In the genomic region with DNA sequence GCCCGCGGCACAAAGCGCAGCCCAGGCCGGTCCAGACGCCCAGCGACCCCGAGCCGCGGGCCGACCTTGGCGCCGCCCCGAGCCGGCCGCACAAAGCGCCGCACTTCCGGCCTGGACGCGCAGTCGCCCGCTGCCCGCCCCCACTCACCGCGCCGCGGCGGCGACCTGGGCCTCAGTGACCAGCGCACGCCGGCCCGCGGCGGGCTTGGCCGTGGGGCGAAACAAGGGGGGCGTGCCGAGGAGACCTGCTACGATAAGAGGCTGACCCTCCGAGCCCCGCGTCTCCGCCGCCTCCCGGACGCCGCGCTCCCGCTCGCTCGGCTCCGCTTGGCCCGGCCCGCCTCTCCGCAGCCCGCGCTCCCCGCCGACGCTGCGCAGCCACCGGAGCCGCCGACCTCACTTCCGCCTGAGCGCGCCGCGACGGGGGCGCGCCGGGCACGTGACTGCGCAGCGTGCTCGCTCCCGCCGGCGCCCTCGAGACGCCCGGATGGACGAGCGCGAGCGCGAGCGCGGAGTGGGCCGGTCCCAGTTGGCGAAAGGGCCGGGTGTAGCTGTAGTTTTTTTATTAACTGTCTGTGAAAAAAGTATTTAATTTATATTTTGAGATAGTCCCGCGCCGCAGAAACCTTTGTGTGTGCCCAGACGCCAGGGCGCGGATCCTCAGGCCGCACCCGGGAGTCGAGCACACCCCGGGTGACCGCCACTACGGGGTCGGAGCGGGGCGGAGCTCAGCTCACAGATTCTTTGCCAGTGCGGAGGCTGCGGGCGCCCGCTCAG, we compare ENCODE assay signal across 8 cellular contexts. TPM values are rescaled to one million over a fixed set of nuclear protein-coding genes. Genes with fewer than 3 reads are reported as not detected.
DNase-seq lines count a peak whose midpoint lies in the region; ATAC-seq and TF ChIP-seq lines count a peak whose summit lies in the region.

A gene with protein sequence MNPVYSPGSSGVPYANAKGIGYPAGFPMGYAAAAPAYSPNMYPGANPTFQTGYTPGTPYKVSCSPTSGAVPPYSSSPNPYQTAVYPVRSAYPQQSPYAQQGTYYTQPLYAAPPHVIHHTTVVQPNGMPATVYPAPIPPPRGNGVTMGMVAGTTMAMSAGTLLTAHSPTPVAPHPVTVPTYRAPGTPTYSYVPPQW (minus strand): TSS at position 395 of the 777 bp plus-strand sequence. CDS start 10,814 bp downstream, outside the sequence.

- H3K36me3 ChIP-seq in BE2C (no peaks in the 10 kb centered on the region), left lung (peaks cover 0 to 28% of the 10 kb centered on the region in 2 donors)

- intact Hi-C loops in left lung (cut with DNase I), result no loop called here

- no peak for TF ChIP-seq CTCF in BE2C (IDR thresholded peaks at IDR 0.05; ENCODE audit: low read depth, low read length)
- no peak for TF ChIP-seq CTCF in left lung (IDR thresholded peaks at IDR 0.05)

- H3K27ac ChIP-seq in left lung, result peak within 1 kb of the TSS; percentile 93 to 98

- no peaks in the 10 kb centered on the region for H3K9me3 ChIP-seq in BE2C
- H3K9me3 ChIP-seq in left lung, result no peaks in the 10 kb centered on the region

- H3K4me3 ChIP-seq in BE2C (ENCODE audit: low read depth, low read length) (peak within 1 kb of the TSS; percentile 70), left lung (peak within 1 kb of the TSS; percentile 64 to 65)

- no peaks in the 10 kb centered on the region for H3K4me1 ChIP-seq in BE2C
- H3K4me1 ChIP-seq in left lung, result peaks cover 0 to 24% of the 10 kb centered on the region in 2 donors

- no peaks in the 10 kb centered on the region for H3K27me3 ChIP-seq in BE2C
- H3K27me3 ChIP-seq in left lung, result no peaks in the 10 kb centered on the region

- ATAC-seq in HG03439 (IDR thresholded peaks at IDR 0.05; ENCODE audit: unreplicated experiment), result peak; percentile 80
- ATAC-seq in left lung, result peak; percentile 96

- peak; percentile 83 for DNase-seq in BE2C
- peak; percentile 92 for DNase-seq in GM19238 (ENCODE audit: insufficient read length, low spot score)
- peak; percentile 51 to 81 for DNase-seq in NCI-H524 (lab: John Stamatoyannopoulos, UW)
- DNase-seq in activated CD4-positive, alpha-beta T cell treated with anti-CD3 and anti-CD28 coated beads, Interleukin-2, amount 50 U/mL, for 1 hour, result peak; percentile 85
- peak; percentile 77 for DNase-seq in cortex of kidney (lab: John Stamatoyannopoulos, UW)
- peak; percentile 90 to 96 for DNase-seq in left lung
- peak; percentile 83 to 84 for DNase-seq in stimulated activated CD4-positive, alpha-beta T cell treated with anti-CD3 and anti-CD28 coated beads, Interleukin-2, amount 100 ng/mL, for 48 hours

RNA-seq across cellular contexts. Expression of the gene that starts here (rescaled TPM):
- polyA plus RNA-seq in BE2C (2012; ENCODE audit: insufficient read depth, insufficient read length, low read depth), result 88.6 TPM
- total RNA-seq in left lung, result 10 to 100 TPM; 63.3 to 73.0 TPM

Comparison
In these comparisons a context has a peak if more than half of its experiments do, and no peak if none do; other contexts are left out.
1. Peak in every context shown above with its lines: DNase-seq, ATAC-seq, H3K4me3 ChIP-seq and H3K27ac ChIP-seq.